Comparison of ENCODE assay signal across 20 cellular contexts in genomic region chr22:24125942-24126341, GRCh38. TPM values are rescaled to one million over a fixed set of nuclear protein-coding genes. Genes with fewer than 3 reads are reported as not detected.
DNase-seq lines count a peak whose midpoint lies in the region; ATAC-seq, FAIRE-seq and TF ChIP-seq lines count a peak whose summit lies in the region.
"Had no signal": no experiment of that assay in that cellular context is flagged by ENCODE, and none has a peak within 500 bp of the region (broad histone marks: within the 10 kb centered on the region; RNA-seq: fewer than 3 reads in every experiment).

No MANE protein-coding gene starts in this region.

- H4K5ac ChIP-seq in H1 (ENCODE audit: insufficient read length, low read depth, low read length) = no peak overlapping the region

- no peaks in the 10 kb centered on the region for H3K79me1 ChIP-seq in H1 (ENCODE audit: low read depth, low read length)

- H2BK12ac ChIP-seq in H1 (ENCODE audit: low read depth, low read length) = no peak overlapping the region

- H2BK20ac ChIP-seq in H1 (ENCODE audit: low read length) = no peak overlapping the region

- no peak for FAIRE-seq in H1 (lab: Jason Lieb, UNC)
- FAIRE-seq: GM12878 had no signal

- no peak overlapping the region for H3K18ac ChIP-seq in H1 (ENCODE audit: extremely low read depth, low read length)

- no peak overlapping the region for H2BK120ac ChIP-seq in H1 (replicated peaks; ENCODE audit: low read depth, low read length)

- H3K9me3 ChIP-seq in H1 (ENCODE audit: insufficient read depth in 2 of 2, low read depth in 1 of 2, low read length in 1 of 2) = no peaks in the 10 kb centered on the region
- H3K9me3 ChIP-seq: MG63 had no signal

- POLR2A ChIA-PET in H1 (lab: Charles Lee; ENCODE audit: partially characterized antibody) = interaction anchor here (1.4 kb wide), 1 partner anchor 11 kb away, joined by 3 read pairs; no protein-coding TSS in a partner anchor

- intact Hi-C loops in activated CD4-positive, alpha-beta T cell treated with anti-CD3 and anti-CD28 coated beads, Interleukin-2, amount 10 ng/mL, durations not matched to agents 24 days and 14 days (cut with micrococcal nuclease) = no loop called here
- intact Hi-C loops in posterior vena cava (cut with DNase I) = no loop called here

- no peaks in the 10 kb centered on the region for H3K4me1 ChIP-seq in H1 (replicated peaks in 1 of 4; ENCODE audit: control insufficient read depth in 3 of 4, insufficient read depth in 4 of 4, low read length in 3 of 4)

- H4K91ac ChIP-seq in H1 (replicated peaks; ENCODE audit: insufficient read length, low read length) = no peak overlapping the region

- H3K27ac Mint-ChIP-seq in activated CD4-positive, alpha-beta T cell treated with anti-CD3 and anti-CD28 coated beads, Interleukin-2, amount 10 ng/mL, durations not matched to agents 24 days and 14 days = peak overlapping the region; percentile 59
- H3K27ac Mint-ChIP-seq in activated naive CD8-positive, alpha-beta T cell = peak overlapping the region; percentile 41
- H3K27ac Mint-ChIP-seq in activated naive CD8-positive, alpha-beta T cell treated with anti-CD3 and anti-CD28 coated beads for 36 hours = no peak overlapping the region
- peak overlapping the region; percentile 34 for H3K27ac Mint-ChIP-seq in stimulated activated memory B cell treated with anti-CD40 and anti-IgM and Interleukin-4, amounts not matched to agents 10 μg/mL and 1 μg/mL and 100 μg/mL, for 72 hours

- H3K9me3 Mint-ChIP-seq in activated CD4-positive, alpha-beta T cell treated with anti-CD3 and anti-CD28 coated beads, Interleukin-2, amount 10 ng/mL, durations not matched to agents 24 days and 14 days = no peaks in the 10 kb centered on the region
- no peaks in the 10 kb centered on the region for H3K9me3 Mint-ChIP-seq in activated naive CD8-positive, alpha-beta T cell (ENCODE audit: low read depth)
- no peaks in the 10 kb centered on the region for H3K9me3 Mint-ChIP-seq in activated naive CD8-positive, alpha-beta T cell treated with anti-CD3 and anti-CD28 coated beads for 36 hours
- H3K9me3 Mint-ChIP-seq in stimulated activated memory B cell treated with anti-CD40 and anti-IgM and Interleukin-4, amounts not matched to agents 10 μg/mL and 1 μg/mL and 100 μg/mL, for 72 hours = no peaks in the 10 kb centered on the region
- H3K9me3 Mint-ChIP-seq: CD14-positive monocyte, IgD-negative memory B cell had no signal

- no peaks in the 10 kb centered on the region for H3K27me3 Mint-ChIP-seq in activated CD4-positive, alpha-beta T cell treated with anti-CD3 and anti-CD28 coated beads, Interleukin-2, amount 10 ng/mL, durations not matched to agents 24 days and 14 days
- no peaks in the 10 kb centered on the region for H3K27me3 Mint-ChIP-seq in activated naive CD8-positive, alpha-beta T cell
- no peaks in the 10 kb centered on the region for H3K27me3 Mint-ChIP-seq in activated naive CD8-positive, alpha-beta T cell treated with anti-CD3 and anti-CD28 coated beads for 36 hours
- no peaks in the 10 kb centered on the region for H3K27me3 Mint-ChIP-seq in stimulated activated memory B cell treated with anti-CD40 and anti-IgM and Interleukin-4, amounts not matched to agents 10 μg/mL and 1 μg/mL and 100 μg/mL, for 72 hours
- H3K27me3 Mint-ChIP-seq: IgD-negative memory B cell had no signal

- no peak overlapping the region for H2AFZ ChIP-seq in H1 (ENCODE audit: low read length)

- H3K4me3 ChIP-seq in H1 (ENCODE audit: extremely low read depth in 1 of 4, insufficient read depth in 2 of 4, low read depth in 3 of 4, low read length in 4 of 4) = no peak overlapping the region
- H3K4me3 ChIP-seq: GM12878, MG63 had no signal

- H3K9ac ChIP-seq in H1 (replicated peaks in 1 of 4; ENCODE audit: extremely low read depth in 1 of 4, low read depth in 3 of 4, low read length in 3 of 4) = no peak overlapping the region

- H3K27ac ChIP-seq in H1 (ENCODE audit: low read depth, low read length) = no peak overlapping the region

- no peaks in the 10 kb centered on the region for H3K79me2 ChIP-seq in H1 (ENCODE audit: control insufficient read depth in 1 of 2, insufficient read depth in 2 of 2, low read length in 2 of 2)

- no peak for TF ChIP-seq EP300 in H1 (IDR thresholded peaks at IDR 0.05; ENCODE audit: borderline replicate concordance in 1 of 2, low read depth in 2 of 2, low read length in 2 of 2)

- no peak overlapping the region for H4K8ac ChIP-seq in H1 (ENCODE audit: extremely low read depth, insufficient read depth, low read length)

- H2BK5ac ChIP-seq in H1 (ENCODE audit: low read depth, low read length) = 0 out of 2 replicates have a peak overlapping the region, but pooled peaks have one; percentile 10

- H3K23ac ChIP-seq in H1 (ENCODE audit: insufficient read length) = no peak overlapping the region

- TF ChIP-seq POLR2A in H1 (IDR thresholded peaks at IDR 0.05; ENCODE audit: control extremely low read depth in 1 of 2, low read depth in 2 of 2, low read length in 2 of 2) = no peak

- peaks cover 0 to 6% (median 5%) of the 10 kb centered on the region in 4 experiments; a peak in 6 of 8 replicates for H3K36me3 ChIP-seq in H1 (ENCODE audit: control insufficient read depth in 2 of 4, insufficient read depth in 4 of 4, low read length in 3 of 4)

- no peak for ATAC-seq in stimulated activated memory B cell treated with anti-CD40 and anti-IgM and Interleukin-4, amounts not matched to agents 10 μg/mL and 1 μg/mL and 100 μg/mL, for 72 hours
- ATAC-seq: GM12878 had no signal

- no peak for TF ChIP-seq RAD21 in H1 (IDR thresholded peaks at IDR 0.05 in 1 of 2, conservative IDR thresholded peaks at IDR 0.05 in 1 of 2; ENCODE audit: low read depth in 2 of 2, low read length in 2 of 2)

- H3K36me3 Mint-ChIP-seq in activated CD4-positive, alpha-beta T cell treated with anti-CD3 and anti-CD28 coated beads, Interleukin-2, amount 10 ng/mL, durations not matched to agents 24 days and 14 days (ENCODE audit: low read depth) = peaks cover 30% of the 10 kb centered on the region
- peaks cover 3% of the 10 kb centered on the region for H3K36me3 Mint-ChIP-seq in activated naive CD8-positive, alpha-beta T cell
- H3K36me3 Mint-ChIP-seq in activated naive CD8-positive, alpha-beta T cell treated with anti-CD3 and anti-CD28 coated beads for 36 hours = no peaks in the 10 kb centered on the region
- peaks cover 29% of the 10 kb centered on the region for H3K36me3 Mint-ChIP-seq in stimulated activated memory B cell treated with anti-CD40 and anti-IgM and Interleukin-4, amounts not matched to agents 10 μg/mL and 1 μg/mL and 100 μg/mL, for 72 hours

- no peak overlapping the region for H3K56ac ChIP-seq in H1 (replicated peaks; ENCODE audit: insufficient read length, low read depth, low read length)

- H4K20me1 ChIP-seq in H1 (replicated peaks in 1 of 2; ENCODE audit: control insufficient read depth in 1 of 2, insufficient read depth in 2 of 2, low read length in 2 of 2) = peaks cover 0 to 7% of the 10 kb centered on the region in 2 experiments

- H2BK15ac ChIP-seq in H1 (ENCODE audit: low read length) = no peak overlapping the region

- H3K23me2 ChIP-seq in H1 (ENCODE audit: low read depth, low read length) = no peaks in the 10 kb centered on the region

- H3K14ac ChIP-seq in H1 (ENCODE audit: insufficient read length) = no peak overlapping the region

- no peak overlapping the region for H3K4me2 ChIP-seq in H1 (ENCODE audit: insufficient read depth in 1 of 2, low read depth in 2 of 2, low read length in 2 of 2)

- no peak for DNase-seq in activated CD4-positive, alpha-beta T cell treated with anti-CD3 and anti-CD28 coated beads, Interleukin-2, amount 10 ng/mL, durations not matched to agents 24 days and 14 days
- DNase-seq in activated CD4-positive, alpha-beta T cell treated with anti-CD3 and anti-CD28 coated beads for 1 hour = no peak
- no peak for DNase-seq in activated naive CD8-positive, alpha-beta T cell treated with anti-CD3 and anti-CD28 coated beads for 36 hours
- no peak for DNase-seq in H1 (ENCODE audit: low read depth in 1 of 2, low spot score in 2 of 2)
- DNase-seq in posterior vena cava (ENCODE audit: low spot score) = no peak
- DNase-seq in NCI-H1105 (lab: John Stamatoyannopoulos, UW) = no peak
- DNase-seq: 8988T, Calu3, EL, GOT3, Kasumi-1, MG63, NCI-H1105 treated with DMSO at 0.1 percent for 48 hours, NCI-H1694 treated with DMSO at 0.1 percent for 48 hours, NCI-H524 treated with DMSO at 0.1 percent for 48 hours had no signal

- no peak overlapping the region for H3K4me3 Mint-ChIP-seq in activated CD4-positive, alpha-beta T cell treated with anti-CD3 and anti-CD28 coated beads, Interleukin-2, amount 10 ng/mL, durations not matched to agents 24 days and 14 days
- H3K4me3 Mint-ChIP-seq in activated naive CD8-positive, alpha-beta T cell = no peak overlapping the region
- H3K4me3 Mint-ChIP-seq in activated naive CD8-positive, alpha-beta T cell treated with anti-CD3 and anti-CD28 coated beads for 36 hours = no peak overlapping the region
- H3K4me3 Mint-ChIP-seq in stimulated activated memory B cell treated with anti-CD40 and anti-IgM and Interleukin-4, amounts not matched to agents 10 μg/mL and 1 μg/mL and 100 μg/mL, for 72 hours = no peak overlapping the region
- H3K4me3 Mint-ChIP-seq: CD14-positive monocyte, IgD-negative memory B cell had no signal

- WGBS in H1 (ENCODE audit: extremely low coverage in 1 of 2, insufficient coverage in 1 of 2, insufficient read length in 1 of 2, insufficient replicate concordance in 2 of 2, low coverage in 1 of 2, low lambda C conversion rate in 2 of 2, missing lambda C conversion rate in 1 of 2), 2 experiments = 84% methylated on average over 3 of the region's 3 CpGs; no CpG with 5 or more reads in 1 of the 2 experiments

- H3K27me3 ChIP-seq in H1 (replicated peaks in 1 of 4; ENCODE audit: control insufficient read depth in 3 of 4, extremely low read depth in 1 of 4, insufficient read depth in 3 of 4, low read length in 3 of 4) = no peaks in the 10 kb centered on the region
- H3K27me3 ChIP-seq: MG63 had no signal

- H2AK5ac ChIP-seq in H1 (ENCODE audit: low read depth, low read length) = no peak overlapping the region

- peaks cover 11% of the 10 kb centered on the region for H3K4me1 Mint-ChIP-seq in activated CD4-positive, alpha-beta T cell treated with anti-CD3 and anti-CD28 coated beads, Interleukin-2, amount 10 ng/mL, durations not matched to agents 24 days and 14 days
- no peaks in the 10 kb centered on the region for H3K4me1 Mint-ChIP-seq in activated naive CD8-positive, alpha-beta T cell (ENCODE audit: low read depth)
- peaks cover 3% of the 10 kb centered on the region for H3K4me1 Mint-ChIP-seq in activated naive CD8-positive, alpha-beta T cell treated with anti-CD3 and anti-CD28 coated beads for 36 hours
- peaks cover 31% of the 10 kb centered on the region for H3K4me1 Mint-ChIP-seq in stimulated activated memory B cell treated with anti-CD40 and anti-IgM and Interleukin-4, amounts not matched to agents 10 μg/mL and 1 μg/mL and 100 μg/mL, for 72 hours

- no peak overlapping the region for H3K4ac ChIP-seq in H1 (replicated peaks; ENCODE audit: insufficient read length, low read depth, low read length)

- CTCF ChIA-PET in H1 (lab: Charles Lee; ENCODE audit: partially characterized antibody) = interaction anchor here (0.7 to 6.1 kb wide), 9 partner anchors 7 to 106 kb away, joined by 3 to 40 read pairs (median 8); no protein-coding TSS in a partner anchor

- TF ChIP-seq CTCF in H1 (IDR thresholded peaks at IDR 0.05; ENCODE audit: control extremely low read depth in 1 of 3, insufficient read depth in 1 of 3, low read depth in 1 of 3, low read length in 3 of 3) = no peak

RNA-seq across cellular contexts. Expression of gene SUSD2, which starts 55.3 kb away (rescaled TPM):
- 0.75 and 0.78 TPM in 2 replicates for total RNA-seq in activated CD4-positive, alpha-beta T cell treated with anti-CD3 and anti-CD28 coated beads, Interleukin-2, amount 10 ng/mL, durations not matched to agents 24 days and 14 days
- total RNA-seq in activated naive CD8-positive, alpha-beta T cell treated with anti-CD3 and anti-CD28 coated beads for 36 hours = under 1 TPM; 0.56 to 0.80 TPM
- 1.5 and 2.0 TPM in 2 replicates for total RNA-seq in H1 (2021; fragmentation: NEBNext Ultra II Directional; extraction: Animal tissue kit (Norgen Biotek cat#: 25700))
- polyA plus RNA-seq in H1 (2011; rRNA removed) = 4.8 and 5.5 TPM in 2 replicates
- polyA plus RNA-seq in H1 (2011; cell fraction: cytosol; rRNA removed) = 1.8 TPM
- polyA plus RNA-seq in H1 (2011; cell fraction: nucleus; rRNA removed) = 7.8 TPM
- 1.5 to 3.7 TPM (median 2.7 TPM) in 4 replicates for polyA plus RNA-seq in H1 (2012, experiment 1 of 2)
- 1.7 TPM for polyA plus RNA-seq in H1 (2012, experiment 2 of 2)
- 4.0 TPM for polyA plus RNA-seq in H1 (2013, experiment 1 of 2)
- 3.1 TPM for polyA plus RNA-seq in H1 (2013, experiment 2 of 2)
- 1.9 and 2.0 TPM in 2 replicates for polyA minus RNA-seq in H1 (2011; rRNA and poly(A)+ RNA removed)
- polyA minus RNA-seq in H1 (2011; cell fraction: cytosol; rRNA and poly(A)+ RNA removed) = 1.4 TPM
- polyA minus RNA-seq in H1 (2011; cell fraction: nucleus; rRNA and poly(A)+ RNA removed) = 2.1 TPM
- 10 to 100 TPM; 11.9 to 29.5 TPM for total RNA-seq in posterior vena cava
- polyA plus RNA-seq: CD14-positive monocyte, IgD-negative memory B cell had no signal
